ENCODE assay signal across 13 cellular contexts in genomic region chr11:64788321-64789215, GRCh38.
"Had no signal": no experiment of that assay in that cellular context is flagged by ENCODE, and none has a peak within 500 bp of the region (broad histone marks: within the 10 kb centered on the region; RNA-seq: fewer than 3 reads in every experiment).

No MANE protein-coding gene starts in this region.

- H3K27me3 ChIP-seq: body of pancreas, gastroesophageal sphincter, suprapubic skin had no signal

- H3K27me3 Mint-ChIP-seq: activated CD8-positive, alpha-beta T cell treated with anti-CD3 and anti-CD28 coated beads for 36 hours; central memory CD8-positive, alpha-beta T cell; dendritic cell treated with granulocyte-macrophage colony-stimulating factor and Interleukin-4, amounts not matched to agents 40 ng/mL and 50 ng/mL, for 4 days; effector memory CD8-positive, alpha-beta T cell; T-helper 17 cell had no signal

- H3K36me3 Mint-ChIP-seq: activated naive CD4-positive, alpha-beta T cell treated with anti-CD3 and anti-CD28 coated beads, Interleukin-2, amount 50 U/mL, for 72 hours had no signal

- H3K9me3 ChIP-seq: body of pancreas, gastroesophageal sphincter, suprapubic skin had no signal

- H3K4me1 Mint-ChIP-seq: nephron had no signal

- H3K27ac Mint-ChIP-seq: activated naive CD4-positive, alpha-beta T cell treated with anti-CD3 and anti-CD28 coated beads, Interleukin-2, amount 50 U/mL, for 72 hours; dendritic cell treated with granulocyte-macrophage colony-stimulating factor and Interleukin-4, amounts not matched to agents 40 ng/mL and 50 ng/mL, for 4 days; effector memory CD8-positive, alpha-beta T cell; nephron; T-helper 17 cell had no signal

- H3K27ac ChIP-seq: body of pancreas, epithelial cell of prostate, suprapubic skin, WERI-Rb-1 had no signal

- H3K4me3 ChIP-seq: body of pancreas, gastroesophageal sphincter, suprapubic skin had no signal

- H3K4me3 Mint-ChIP-seq: activated CD8-positive, alpha-beta T cell treated with anti-CD3 and anti-CD28 coated beads for 36 hours; activated T-cell treated with anti-CD3 and anti-CD28 coated beads, Interleukin-2, amount 50 U/mL, for 4 hours; central memory CD8-positive, alpha-beta T cell; dendritic cell treated with granulocyte-macrophage colony-stimulating factor and Interleukin-4, amounts not matched to agents 40 ng/mL and 50 ng/mL, for 4 days; effector memory CD8-positive, alpha-beta T cell; nephron; T-helper 17 cell had no signal

- H3K9me3 Mint-ChIP-seq: activated CD8-positive, alpha-beta T cell treated with anti-CD3 and anti-CD28 coated beads for 36 hours; activated naive CD4-positive, alpha-beta T cell treated with anti-CD3 and anti-CD28 coated beads, Interleukin-2, amount 50 U/mL, for 72 hours; activated T-cell treated with anti-CD3 and anti-CD28 coated beads, Interleukin-2, amount 50 U/mL, for 4 hours; central memory CD8-positive, alpha-beta T cell; dendritic cell treated with granulocyte-macrophage colony-stimulating factor and Interleukin-4, amounts not matched to agents 40 ng/mL and 50 ng/mL, for 4 days; effector memory CD8-positive, alpha-beta T cell; nephron had no signal
